In the genomic region with DNA sequence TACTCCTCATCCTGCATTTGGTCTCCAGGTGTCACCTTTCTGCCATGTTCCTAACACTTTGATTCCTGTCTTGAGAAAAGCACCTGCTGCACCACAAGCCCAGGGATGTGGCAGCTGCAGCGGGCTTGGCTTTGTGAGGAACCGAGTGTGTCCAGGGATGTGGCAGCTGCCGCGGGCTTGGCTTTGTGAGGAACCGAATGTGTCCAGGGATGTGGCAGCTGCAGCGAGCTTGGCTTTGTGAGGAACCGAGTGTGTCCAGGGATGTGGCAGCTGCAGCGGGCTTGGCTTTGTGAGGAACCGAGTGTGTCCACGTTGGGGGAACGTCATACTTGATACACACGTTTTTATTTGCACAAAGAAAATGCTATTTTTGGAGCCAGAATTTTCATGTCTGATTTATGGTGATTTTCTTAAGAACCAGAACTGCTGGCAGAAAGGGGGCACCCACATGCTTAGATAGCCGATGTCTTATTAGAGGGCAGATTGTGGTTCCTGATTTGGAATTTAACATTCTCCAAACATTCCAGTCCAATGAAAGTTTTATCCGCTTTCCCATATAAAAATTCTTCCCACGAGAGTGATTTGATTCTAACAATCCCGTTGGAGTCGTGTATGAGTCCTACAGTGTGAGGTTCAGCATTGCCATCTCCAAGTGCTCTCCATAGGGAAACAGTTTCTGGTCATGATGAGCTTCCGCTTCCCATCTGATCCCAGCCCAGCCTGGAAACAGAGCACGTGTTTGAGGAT, we compare ENCODE assay signal across 9 cellular contexts. TPM values are rescaled to one million over a fixed set of nuclear protein-coding genes. Genes with fewer than 3 reads are reported as not detected.
DNase-seq lines count a peak whose midpoint lies in the region; ATAC-seq and TF ChIP-seq lines count a peak whose summit lies in the region.
"Not testable (repeated sequence)": the region's sequence is repeated elsewhere in the genome, so short reads cannot be mapped to it uniquely, and the experiment has no call there.
"Had no signal": no experiment of that assay in that cellular context is flagged by ENCODE, and none has a peak within 500 bp of the region (broad histone marks: within the 10 kb centered on the region; RNA-seq: fewer than 3 reads in every experiment).

No MANE protein-coding gene starts in this region.

- not testable (repeated sequence) for BruUV-seq in PC-3 (replicated peaks; lab: Mats Ljungman, UMichigan)

- H3K27me3 ChIP-seq in PC-3 (ENCODE audit: low read length) = not testable (repeated sequence)

- TF ChIP-seq CTCF in HFFc6 (IDR thresholded peaks at IDR 0.05); PC-3 (conservative IDR thresholded peaks at IDR 0.05; ENCODE audit: low read depth, low read length): not testable (repeated sequence)

- H3K36me3 ChIP-seq in PC-3 (ENCODE audit: low read depth, low read length) = not testable (repeated sequence)

- not testable (repeated sequence) for H3K4me1 ChIP-seq in PC-3 (ENCODE audit: insufficient read depth, low read length)

- H3K4me1 Mint-ChIP-seq in HFFc6 (ENCODE audit: low read depth) = peaks cover 21% of the 10 kb centered on the region

- H3K9me2 ChIP-seq in PC-3 (replicated peaks; ENCODE audit: low read length) = not testable (repeated sequence)

- not testable (repeated sequence) for H3K36me3 Mint-ChIP-seq in HFFc6 (ENCODE audit: low read depth)

- POLR2A ChIA-PET in PC-3 (lab: Charles Lee; ENCODE audit: unreplicated experiment) = not testable (repeated sequence)

- not testable (repeated sequence) for H3K27ac ChIP-seq in PC-3 (ENCODE audit: low read length)

- H3K27ac Mint-ChIP-seq in HFFc6 = peak overlapping the region; percentile 25

- CTCF ChIA-PET in PC-3 (lab: Charles Lee) = interaction anchor here (1.1 kb wide), 1 partner anchor 156 kb away, joined by 7 read pairs; no protein-coding TSS in a partner anchor

- ATAC-seq in PC-3 = not testable (repeated sequence)

- H3K4me3 ChIP-seq in PC-3 (ENCODE audit: low read length) = not testable (repeated sequence)

- H3K4me2 ChIP-seq in PC-3 (ENCODE audit: low read length) = peak overlapping the region; percentile 37; the same call in 1 of the 2 replicates

- H3K4me3 Mint-ChIP-seq in HFFc6 = peak overlapping the region; percentile 17; the same call in 1 of the 2 replicates

- H3F3A ChIP-seq in PC-3 (ENCODE audit: low read length, unreplicated experiment) = not testable (repeated sequence)

- not testable (repeated sequence) for H3K9me3 Mint-ChIP-seq in HFFc6

- H2AFZ ChIP-seq in PC-3 (ENCODE audit: low read length) = not testable (repeated sequence)

- H3K9me3 ChIP-seq in PC-3 (ENCODE audit: low read length) = not testable (repeated sequence)

- H3K9ac ChIP-seq in PC-3 (ENCODE audit: low read length) = not testable (repeated sequence)

- DNase-seq in DMS 273 (lab: John Stamatoyannopoulos, UW; ENCODE audit: unreplicated experiment) (peak; percentile 46), HFFc6 (peak; percentile 61), NCI-H146 (lab: John Stamatoyannopoulos, UW) (peak; percentile 65), myocyte (ENCODE audit: low read depth) (peak; percentile 94), posterior vena cava (ENCODE audit: low spot score) (peak; percentile 24)
- not testable (repeated sequence) for DNase-seq in PC-3
- DNase-seq in activated effector memory CD4-positive, alpha-beta T cell treated with anti-CD3 and anti-CD28 coated beads, Interleukin-2, amount 50 U/mL, for 16 hours = peak; percentile 33

- not testable (repeated sequence) for H4K20me1 ChIP-seq in PC-3 (ENCODE audit: low read length)

- intact Hi-C loops in PC-3 (cut with micrococcal nuclease) = not testable (repeated sequence)
- intact Hi-C loops in posterior vena cava (cut with DNase I) = loop anchor here in 1 of 2 donors (10.0 kb wide), 1 partner anchor 154 kb away; no protein-coding TSS in a partner anchor

- H3K27me3 Mint-ChIP-seq in HFFc6 (ENCODE audit: insufficient read depth) = not testable (repeated sequence)

- not testable (repeated sequence) for H3K79me2 ChIP-seq in PC-3 (ENCODE audit: low read length)

RNA-seq across cellular contexts. Expression of a gene that starts 17.2 kb away (rescaled TPM):
- under 1 TPM in 4 of 6 experiments, not detected in 2; 0.32 to 0.85 (median 0.46) TPM for total RNA-seq in HFFc6 (2021; fragmentation: NEBNext Ultra II Directional; extraction: Animal tissue kit (Norgen Biotek cat#: 25700))
- total RNA-seq in PC-3 (2014; rRNA removed) (not detected in 2 replicates), myocyte (not detected in 2 replicates), posterior vena cava (1 to 10 TPM in 1 of 2 donors, under 1 TPM in 1; 0.90 to 1.1 TPM)
- polyA plus RNA-seq in myocyte (2012) = 0.15 TPM
- polyA plus RNA-seq: BJ, SK-N-SH had no signal
